ENCODE assay signal across 1 cellular context in the genomic region with DNA sequence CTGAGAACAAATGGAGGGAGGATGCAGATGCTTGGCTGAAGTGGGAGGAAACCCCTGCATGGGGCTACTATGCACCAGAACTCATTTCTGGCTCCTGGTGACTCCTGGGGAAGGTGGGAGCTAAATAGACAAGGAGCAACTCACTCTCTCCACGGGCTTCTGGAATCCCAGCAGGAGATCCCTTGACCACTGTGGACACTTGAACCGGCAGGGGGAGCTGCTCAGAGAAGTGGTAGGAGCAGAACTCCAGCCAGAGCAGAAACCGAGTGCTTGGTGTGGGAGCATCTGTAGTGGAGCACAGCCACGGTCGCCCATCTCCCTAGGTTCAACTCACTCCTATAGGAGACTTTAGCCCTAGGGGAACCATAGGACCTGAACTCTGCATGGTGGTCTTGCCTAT.
TF ChIP-seq lines count a peak whose summit lies in the region.

No MANE protein-coding gene starts in this region.

TF ChIP-seq in GM12878, 131 proteins besides CTCF, POLR2A, EP300 and RAD21 (continued from another document):
- TF ChIP-seq HSF1 (IDR thresholded peaks at IDR 0.05; ENCODE audit: low read depth, low read length) (no peak), PAX8 (IDR thresholded peaks at IDR 0.05) (no peak), TCF12 (IDR thresholded peaks at IDR 0.05; ENCODE audit: low read depth, low read length) (no peak), SREBF2 (IDR thresholded peaks at IDR 0.05; ENCODE audit: low read length) (no peak), STAT3 (IDR thresholded peaks at IDR 0.05; ENCODE audit: low read depth, low read length) (no peak)
TF ChIP-seq in GM12878: peak in this region for 0.
